19 cellular contexts compared by ENCODE assay signal in genomic region chrX:107723501-107723900, GRCh38. TPM values are rescaled to one million over a fixed set of nuclear protein-coding genes. Genes with fewer than 3 reads are reported as not detected.
"Had no signal": no experiment of that assay in that cellular context is flagged by ENCODE, and none has a peak within 500 bp of the region (broad histone marks: within the 10 kb centered on the region; RNA-seq: fewer than 3 reads in every experiment).

No MANE protein-coding gene starts in this region.

- H3K4me3 Mint-ChIP-seq: activated CD8-positive, alpha-beta T cell treated with anti-CD3 and anti-CD28 coated beads, Interleukin-2, amount 10 ng/mL, durations not matched to agents 7 days and 5 days; activated naive CD8-positive, alpha-beta T cell treated with anti-CD3 and anti-CD28 coated beads, Interleukin-2, amount 50 U/mL, for 24 hours; activated T-helper 1 cell treated with anti-CD3 and anti-CD28 coated beads, Interleukin-12 subunit alpha, Interleukin-12 subunit beta, Interleukin-2, Interleukin-4 antibody, amounts not matched to agents 30 ng/mL and 10 ng/mL and 1 ng/mL, durations not matched to agents 14 hours and 24 hours and 36 hours; endodermal cell; naive thymus-derived CD8-positive, alpha-beta T cell; stimulated activated naive CD8-positive, alpha-beta T cell treated with anti-CD3 and anti-CD28 coated beads, Interleukin-15, amount 100 ng/mL, for 72 hours; T-cell had no signal

- DNase-seq: activated CD4-positive, alpha-beta T cell treated with anti-CD3 and anti-CD28 coated beads for 4 hours; activated CD8-positive, alpha-beta T cell treated with anti-CD3 and anti-CD28 coated beads, Interleukin-2, amount 10 ng/mL, durations not matched to agents 7 days and 5 days; activated naive CD4-positive, alpha-beta T cell treated with Interleukin-2 at 50 U/mL for 16 hours; activated naive CD8-positive, alpha-beta T cell treated with anti-CD3 and anti-CD28 coated beads, Interleukin-2, amount 50 U/mL, for 24 hours; dermis blood vessel endothelial cell; endodermal cell; erythroblast; left cardiac atrium; naive thymus-derived CD8-positive, alpha-beta T cell; stimulated activated CD4-positive, alpha-beta T cell treated with anti-CD3 and anti-CD28 coated beads, Interleukin-2, amount 100 ng/mL, for 48 hours; stimulated activated naive CD8-positive, alpha-beta T cell treated with anti-CD3 and anti-CD28 coated beads, Interleukin-15, amount 100 ng/mL, for 72 hours; T-cell; WERI-Rb-1 had no signal

- H3K36me3 Mint-ChIP-seq: naive thymus-derived CD8-positive, alpha-beta T cell; T-cell had no signal

- H3K9me3 Mint-ChIP-seq: activated naive CD8-positive, alpha-beta T cell treated with anti-CD3 and anti-CD28 coated beads, Interleukin-2, amount 50 U/mL, for 24 hours; activated T-helper 1 cell treated with anti-CD3 and anti-CD28 coated beads, Interleukin-12 subunit alpha, Interleukin-12 subunit beta, Interleukin-2, Interleukin-4 antibody, amounts not matched to agents 30 ng/mL and 10 ng/mL and 1 ng/mL, durations not matched to agents 14 hours and 24 hours and 36 hours; endodermal cell; naive thymus-derived CD8-positive, alpha-beta T cell; stimulated activated naive CD8-positive, alpha-beta T cell treated with anti-CD3 and anti-CD28 coated beads, Interleukin-15, amount 100 ng/mL, for 72 hours; T-cell had no signal

- H3K27ac ChIP-seq: WERI-Rb-1 had no signal

- H3K27me3 Mint-ChIP-seq: activated naive CD8-positive, alpha-beta T cell treated with anti-CD3 and anti-CD28 coated beads, Interleukin-2, amount 50 U/mL, for 24 hours; naive thymus-derived CD8-positive, alpha-beta T cell; progenitor cell of endocrine pancreas; stimulated activated naive CD8-positive, alpha-beta T cell treated with anti-CD3 and anti-CD28 coated beads, Interleukin-15, amount 100 ng/mL, for 72 hours had no signal

- ATAC-seq: activated CD8-positive, alpha-beta T cell treated with anti-CD3 and anti-CD28 coated beads, Interleukin-2, amount 10 ng/mL, durations not matched to agents 7 days and 5 days; activated naive CD8-positive, alpha-beta T cell treated with anti-CD3 and anti-CD28 coated beads, Interleukin-2, amount 50 U/mL, for 24 hours; left cardiac atrium; naive thymus-derived CD8-positive, alpha-beta T cell; sciatic nerve; stimulated activated naive CD8-positive, alpha-beta T cell treated with anti-CD3 and anti-CD28 coated beads, Interleukin-15, amount 100 ng/mL, for 72 hours; T-cell had no signal

- H3K27ac Mint-ChIP-seq: activated CD8-positive, alpha-beta T cell treated with anti-CD3 and anti-CD28 coated beads, Interleukin-2, amount 10 ng/mL, durations not matched to agents 7 days and 5 days; activated naive CD8-positive, alpha-beta T cell treated with anti-CD3 and anti-CD28 coated beads, Interleukin-2, amount 50 U/mL, for 24 hours; activated T-helper 1 cell treated with anti-CD3 and anti-CD28 coated beads, Interleukin-12 subunit alpha, Interleukin-12 subunit beta, Interleukin-2, Interleukin-4 antibody, amounts not matched to agents 30 ng/mL and 10 ng/mL and 1 ng/mL, durations not matched to agents 14 hours and 24 hours and 36 hours; endodermal cell; progenitor cell of endocrine pancreas; T-cell had no signal

RNA-seq across cellular contexts. Expression of gene NCBP2L, which starts 54.0 kb away (rescaled TPM):
- total RNA-seq: activated CD8-positive, alpha-beta T cell treated with anti-CD3 and anti-CD28 coated beads, Interleukin-2, amount 10 ng/mL, durations not matched to agents 7 days and 5 days; activated T-helper 1 cell treated with anti-CD3 and anti-CD28 coated beads, Interleukin-12 subunit alpha, Interleukin-12 subunit beta, Interleukin-2, Interleukin-4 antibody, amounts not matched to agents 30 ng/mL and 10 ng/mL and 1 ng/mL, durations not matched to agents 14 hours and 24 hours and 36 hours; astrocyte; cardiac septum; dermis blood vessel endothelial cell; endodermal cell; left cardiac atrium; naive thymus-derived CD8-positive, alpha-beta T cell; progenitor cell of endocrine pancreas; sciatic nerve; T-cell; tibial nerve had no signal
